In the genomic region with DNA sequence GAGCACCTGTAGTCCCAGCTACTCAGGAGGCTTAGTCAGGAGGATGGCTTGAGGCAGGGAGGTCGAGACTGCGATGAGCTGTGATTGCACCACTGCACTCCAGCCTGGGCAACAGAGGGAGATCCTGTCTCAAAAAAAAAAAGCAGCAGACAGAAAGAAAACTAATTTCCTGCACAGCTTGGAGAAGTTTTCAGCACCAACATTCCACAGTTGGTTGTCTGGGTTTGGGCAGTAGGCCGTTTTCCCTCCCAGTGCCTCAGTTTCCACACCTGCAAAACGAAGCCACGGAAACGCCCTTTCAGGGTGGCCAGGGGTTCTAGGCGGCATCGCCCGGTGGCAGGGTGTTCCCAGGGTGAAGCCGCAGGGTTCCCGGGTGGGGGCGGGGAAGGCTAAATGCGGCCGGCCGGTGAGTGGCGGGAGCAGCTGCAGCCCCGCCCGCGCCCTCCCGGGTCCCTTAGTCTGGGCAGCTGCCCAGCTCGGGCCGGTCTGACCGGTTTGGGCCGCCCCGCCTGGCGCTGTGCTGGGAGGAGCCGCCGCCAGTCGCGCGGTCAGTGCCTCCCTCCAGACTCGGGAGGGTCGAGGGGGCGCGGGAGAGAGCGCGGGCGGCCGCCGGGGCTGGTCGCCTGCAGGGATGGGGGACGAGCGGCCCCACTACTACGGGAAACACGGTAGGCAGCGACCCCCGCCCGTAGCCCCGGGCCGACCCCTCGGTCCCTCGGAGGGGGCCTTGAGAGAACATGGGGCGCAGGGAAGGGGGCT, we compare ENCODE assay signal across 7 cellular contexts. TPM values are rescaled to one million over a fixed set of nuclear protein-coding genes. Genes with fewer than 3 reads are reported as not detected.
DNase-seq lines count a peak whose midpoint lies in the region; TF ChIP-seq lines count a peak whose summit lies in the region.

A gene (plus strand): TSS at position 551 of the 759 bp plus-strand sequence. CDS start 81 bp downstream, at position 632.

- H3K9me3 ChIP-seq in GM23248 (ENCODE audit: low read depth) = no peaks in the 10 kb centered on the region

- H3K9ac ChIP-seq in GM23248 = peak within 1 kb of the TSS; percentile 73

- in situ Hi-C loops in GM23248 (cut with MboI) = no loop called here

- no peaks in the 10 kb centered on the region for H3K79me2 ChIP-seq in GM23248 (ENCODE audit: insufficient read depth)

- H3K4me1 ChIP-seq in GM23248 (ENCODE audit: insufficient read depth) = no peaks in the 10 kb centered on the region

- H3K36me3 ChIP-seq in GM23248 (ENCODE audit: low read depth) (no peaks in the 10 kb centered on the region), kidney epithelial cell (ENCODE audit: control insufficient read depth, insufficient read depth, low read length) (no peaks in the 10 kb centered on the region)

- DNase-seq in GM23248 (peak; percentile 86), NCI-H526 treated with DMSO at 0.1 percent for 48 hours (lab: John Stamatoyannopoulos, UW) (peak; percentile 24), dedifferentiated amniotic fluid mesenchymal stem cell (ENCODE audit: extremely low spot score) (peak; percentile 48), kidney epithelial cell (ENCODE audit: low read depth) (no peak), CD1c-positive myeloid dendritic cell (ENCODE audit: extremely low spot score) (no peak)
- DNase-seq in activated effector memory CD4-positive, alpha-beta T cell treated with Interleukin-2 at 50 U/mL for 16 hours = no peak

- H3F3A ChIP-seq in GM23248 (ENCODE audit: insufficient read depth) = no peaks in the 10 kb centered on the region

- no peaks in the 10 kb centered on the region for H3K27me3 ChIP-seq in GM23248 (replicated peaks; ENCODE audit: insufficient read depth)
- H3K27me3 ChIP-seq in kidney epithelial cell (ENCODE audit: control insufficient read depth, insufficient read depth, low read length) = no peaks in the 10 kb centered on the region

- H3K4me3 ChIP-seq in GM23248 = peak within 1 kb of the TSS; percentile 69
- peak within 1 kb of the TSS; percentile 65 for H3K4me3 ChIP-seq in kidney epithelial cell (ENCODE audit: low read depth, low read length)
- H3K4me3 ChIP-seq in skin epidermis = peak within 1 kb of the TSS; percentile 26 to 53 (median 46)

- no peak within 1 kb of the TSS for H3K27ac ChIP-seq in GM23248
- H3K27ac ChIP-seq in skin epidermis = peak within 1 kb of the TSS; percentile 42 to 94 (median 85)

- H3K4me2 ChIP-seq in GM23248 (ENCODE audit: unreplicated experiment) = peak within 1 kb of the TSS; percentile 79

- H3K9me2 ChIP-seq in GM23248 (ENCODE audit: insufficient read depth) = no peaks in the 10 kb centered on the region

- H2AFZ ChIP-seq in GM23248 = peak within 1 kb of the TSS; percentile 71

- 1 to 3% methylated on average over 13 to 48 of the region's 53 CpGs for WGBS in GM23248 (ENCODE audit: low coverage in 1 of 2, low lambda C conversion rate in 2 of 2, missing lambda C conversion rate in 2 of 2), 2 experiments

- H4K20me1 ChIP-seq in GM23248 (ENCODE audit: insufficient read depth) = no peaks in the 10 kb centered on the region

- no peak for TF ChIP-seq CTCF in kidney epithelial cell (IDR thresholded peaks at IDR 0.05; ENCODE audit: insufficient read depth, low read length, poor library complexity, severe bottlenecking)

RNA-seq across cellular contexts. Expression of the gene that starts here (rescaled TPM):
- 17.4 and 41.1 TPM in 2 replicates for total RNA-seq in GM23248 (2014; rRNA removed; shearing (Covaris generic))
- 44.5 and 48.6 TPM in 2 replicates for polyA plus RNA-seq in GM23248 (2016; fragmentation: Nextera tagmentation; extraction: Ambion mirVana)
- 88.5 and 97.1 TPM in 2 replicates for total RNA-seq in kidney epithelial cell

Comparison
In these comparisons a context has a peak if more than half of its experiments do, and no peak if none do; other contexts are left out.
1. DNase-seq: peak in GM23248 (single experiment), NCI-H526 treated with DMSO at 0.1 percent for 48 hours (single experiment) and dedifferentiated amniotic fluid mesenchymal stem cell (single experiment); none in kidney epithelial cell (single experiment), CD1c-positive myeloid dendritic cell (single experiment) and activated effector memory CD4-positive, alpha-beta T cell treated with Interleukin-2 at 50 U/mL for 16 hours (single experiment).
2. Peak in every context shown above with its lines, with median percentiles within 50 percentile points of each other: H3K4me3 ChIP-seq.